ENCODE assay signal across 8 cellular contexts in genomic region chr1:227789042-227789880, GRCh38. TPM values are rescaled to one million over a fixed set of nuclear protein-coding genes. Genes with fewer than 3 reads are reported as not detected.
DNase-seq lines count a peak whose midpoint lies in the region; ATAC-seq lines count a peak whose summit lies in the region.

No MANE protein-coding gene starts in this region.

- peaks cover 8% of the 10 kb centered on the region for H3K27me3 ChIP-seq in thymus (ENCODE audit: control insufficient read depth, insufficient read depth)

- no peak overlapping the region for H3K27ac ChIP-seq in thymus (ENCODE audit: low read depth)

- peak overlapping the region; percentile 67 for H3K4me3 ChIP-seq in thymus (ENCODE audit: low read length)

- H3K27me3 Mint-ChIP-seq in activated T-cell treated with anti-CD3 and anti-CD28 coated beads, Interleukin-2, amount 50 U/mL, for 24 hours, result peaks cover 7% of the 10 kb centered on the region
- H3K27me3 Mint-ChIP-seq in activated T-cell treated with anti-CD3 and anti-CD28 coated beads, Interleukin-2, amount 50 U/mL, for 72 hours (ENCODE audit: low read depth), result no peaks in the 10 kb centered on the region

- peaks cover 21% of the 10 kb centered on the region for H3K4me1 Mint-ChIP-seq in activated T-cell treated with anti-CD3 and anti-CD28 coated beads, Interleukin-2, amount 50 U/mL, for 24 hours (ENCODE audit: low read depth)
- peaks cover 6% of the 10 kb centered on the region for H3K4me1 Mint-ChIP-seq in activated T-cell treated with anti-CD3 and anti-CD28 coated beads, Interleukin-2, amount 50 U/mL, for 72 hours (ENCODE audit: low read depth)

- ATAC-seq in activated T-cell treated with anti-CD3 and anti-CD28 coated beads, Interleukin-2, amount 50 U/mL, for 72 hours (replicated peaks in 1 of 2), result no peak
- no peak for ATAC-seq in GM19455 (IDR thresholded peaks at IDR 0.05; ENCODE audit: unreplicated experiment)

- H3K4me1 ChIP-seq in thymus (ENCODE audit: control insufficient read depth, insufficient read depth, low read length), result peaks cover 13% of the 10 kb centered on the region

- H3K9me3 ChIP-seq in thymus (ENCODE audit: control insufficient read depth), result no peaks in the 10 kb centered on the region

- no peak for DNase-seq in activated T-cell treated with anti-CD3 and anti-CD28 coated beads, Interleukin-2, amount 50 U/mL, for 24 hours
- no peak for DNase-seq in activated T-cell treated with anti-CD3 and anti-CD28 coated beads for 4 hours
- DNase-seq in activated T-cell treated with anti-CD3 and anti-CD28 coated beads, Interleukin-2, amount 50 U/mL, for 72 hours, result no peak
- DNase-seq in iPS-NIHi11 (ENCODE audit: low spot score), result peak; percentile 11
- no peak for DNase-seq in NCI-H345 treated with DMSO at 0.1 percent for 48 hours (lab: John Stamatoyannopoulos, UW; ENCODE audit: unreplicated experiment)
- no peak for DNase-seq in UCSD-AML1 (lab: John Stamatoyannopoulos, UW; ENCODE audit: unreplicated experiment)

- H3K36me3 ChIP-seq in thymus (ENCODE audit: control insufficient read depth, insufficient read depth), result no peaks in the 10 kb centered on the region

- H3K4me3 Mint-ChIP-seq in activated T-cell treated with anti-CD3 and anti-CD28 coated beads, Interleukin-2, amount 50 U/mL, for 24 hours, result peak overlapping the region; percentile 70
- peak overlapping the region; percentile 84 to 88 for H3K4me3 Mint-ChIP-seq in activated T-cell treated with anti-CD3 and anti-CD28 coated beads, Interleukin-2, amount 50 U/mL, for 72 hours

- whole genome bisulfite sequencing in thymus, result 78% methylated on average over 19 of the region's 19 CpGs

- no peak overlapping the region for H3K27ac Mint-ChIP-seq in activated T-cell treated with anti-CD3 and anti-CD28 coated beads, Interleukin-2, amount 50 U/mL, for 24 hours
- H3K27ac Mint-ChIP-seq in activated T-cell treated with anti-CD3 and anti-CD28 coated beads, Interleukin-2, amount 50 U/mL, for 72 hours, result no peak overlapping the region

- H3K36me3 Mint-ChIP-seq in activated T-cell treated with anti-CD3 and anti-CD28 coated beads, Interleukin-2, amount 50 U/mL, for 24 hours (ENCODE audit: low read depth), result no peaks in the 10 kb centered on the region
- no peaks in the 10 kb centered on the region for H3K36me3 Mint-ChIP-seq in activated T-cell treated with anti-CD3 and anti-CD28 coated beads, Interleukin-2, amount 50 U/mL, for 72 hours (ENCODE audit: insufficient read depth in 2 of 2)

- H3K9me3 Mint-ChIP-seq in activated T-cell treated with anti-CD3 and anti-CD28 coated beads, Interleukin-2, amount 50 U/mL, for 24 hours, result no peaks in the 10 kb centered on the region
- H3K9me3 Mint-ChIP-seq in activated T-cell treated with anti-CD3 and anti-CD28 coated beads, Interleukin-2, amount 50 U/mL, for 72 hours, result no peaks in the 10 kb centered on the region

RNA-seq across cellular contexts. Expression of gene PRSS38, which starts 26.2 kb away (rescaled TPM):
- total RNA-seq in activated T-cell treated with anti-CD3 and anti-CD28 coated beads, Interleukin-2, amount 50 U/mL, for 72 hours, result not detected
- not detected for polyA plus RNA-seq in thymus

RNA-seq across cellular contexts. Expression of gene SNAP47, which starts 54.0 kb away (rescaled TPM):
- total RNA-seq in activated T-cell treated with anti-CD3 and anti-CD28 coated beads, Interleukin-2, amount 50 U/mL, for 72 hours, result 10 to 100 TPM; 34.0 to 35.3 TPM
- 17.3 TPM for polyA plus RNA-seq in thymus

RNA-seq across cellular contexts. Expression of gene JMJD4, which starts 54.2 kb away (rescaled TPM):
- 10 to 100 TPM in 1 of 2 donors, 1 to 10 TPM in 1; 8.7 to 11.1 TPM for total RNA-seq in activated T-cell treated with anti-CD3 and anti-CD28 coated beads, Interleukin-2, amount 50 U/mL, for 72 hours
- polyA plus RNA-seq in thymus, result 14.4 TPM
